In genomic region chr5:103098993-103099392, GRCh38 we compare ENCODE assay signal across 14 cellular contexts.
"Had no signal": no experiment of that assay in that cellular context is flagged by ENCODE, and none has a peak within 500 bp of the region (broad histone marks: within the 10 kb centered on the region; RNA-seq: fewer than 3 reads in every experiment).

No MANE protein-coding gene starts in this region.

- H3K4me3 Mint-ChIP-seq: activated naive CD8-positive, alpha-beta T cell; activated T-cell treated with anti-CD3 and anti-CD28 coated beads, Interleukin-2, amount 50 U/mL, for 4 hours; endodermal cell had no signal

- DNase-seq: activated CD4-positive, alpha-beta T cell treated with anti-CD3 and anti-CD28 coated beads, Interleukin-2, amount 50 U/mL, for 48 hours; activated CD4-positive, CD25-positive, alpha-beta regulatory T cell treated with anti-CD3 and anti-CD28 coated beads, Interleukin-2, amount 50 U/mL, for 72 hours; activated gamma-delta T cell; activated T-cell treated with anti-CD3 and anti-CD28 coated beads, Interleukin-2, amount 50 U/mL, for 4 hours; endodermal cell; foreskin keratinocyte; heart left ventricle; ovary; stimulated activated CD4-positive, alpha-beta T cell treated with anti-CD3 and anti-CD28 coated beads, Interleukin-15, amount 100 ng/mL, for 24 hours; stimulated activated CD4-positive, alpha-beta T cell treated with anti-CD3 and anti-CD28 coated beads, Interleukin-4, amount 100 ng/mL, for 4 hours; stomach had no signal

- H3K36me3 ChIP-seq: ovary, thoracic aorta had no signal

- H3K9me3 Mint-ChIP-seq: activated T-cell treated with anti-CD3 and anti-CD28 coated beads, Interleukin-2, amount 50 U/mL, for 4 hours; endodermal cell had no signal

- H3K27ac Mint-ChIP-seq: activated naive CD8-positive, alpha-beta T cell; endodermal cell had no signal

- ATAC-seq: activated T-cell treated with anti-CD3 and anti-CD28 coated beads, Interleukin-2, amount 50 U/mL, for 4 hours; foreskin keratinocyte; heart left ventricle had no signal

- H3K27ac ChIP-seq: foreskin keratinocyte, heart left ventricle, ovary, stomach had no signal

- H3K4me1 ChIP-seq: foreskin keratinocyte had no signal

- H3K4me3 ChIP-seq: heart left ventricle, ovary, stomach, thoracic aorta had no signal

- H3K27me3 Mint-ChIP-seq: activated naive CD8-positive, alpha-beta T cell had no signal

- H3K27me3 ChIP-seq: foreskin keratinocyte, heart left ventricle, ovary, stomach had no signal

- FAIRE-seq: keratinocyte had no signal

- H3K9me3 ChIP-seq: heart left ventricle, ovary, stomach, thoracic aorta had no signal
